Comparison of ENCODE assay signal across 23 cellular contexts in the genomic region with DNA sequence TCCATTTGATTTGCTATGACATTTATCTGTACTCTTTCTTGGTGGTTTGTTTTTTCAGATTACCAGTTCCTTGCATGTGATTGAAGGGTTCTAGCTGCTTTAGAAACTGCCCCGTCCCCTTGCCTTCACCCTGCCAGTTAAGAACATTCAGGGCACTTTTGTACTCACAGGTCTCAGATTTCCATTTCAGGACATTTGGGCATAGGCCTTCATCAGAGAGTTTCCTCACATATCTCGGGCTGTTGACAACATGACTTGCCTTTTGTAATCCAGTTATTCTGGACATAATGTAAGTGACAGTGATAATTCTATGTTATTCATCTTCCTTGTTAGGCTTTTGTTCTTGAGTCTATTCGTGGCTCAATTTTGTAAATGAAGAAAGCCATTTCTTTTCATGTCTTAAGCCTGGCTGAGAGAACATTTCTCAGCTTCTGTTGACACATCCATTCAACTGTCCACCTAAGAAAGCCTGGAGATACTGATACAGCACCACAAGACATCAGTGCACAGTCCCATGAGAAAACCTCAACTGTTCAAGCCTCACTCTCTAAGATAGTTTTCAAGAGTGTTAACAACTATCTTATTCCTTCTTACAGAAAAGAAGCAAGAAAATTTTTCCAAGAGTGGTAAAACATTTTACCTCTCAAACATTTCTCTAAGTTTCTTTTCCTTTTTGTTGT.
A peak's percentile ranks its signal among the peaks of the same experiment; 100 is the strongest.
DNase-seq lines count a peak whose midpoint lies in the region; ATAC-seq and TF ChIP-seq lines count a peak whose summit lies in the region.
"Had no signal": no experiment of that assay in that cellular context is flagged by ENCODE, and none has a peak within 500 bp of the region (broad histone marks: within the 10 kb centered on the region; RNA-seq: fewer than 3 reads in every experiment).

No MANE protein-coding gene starts in this region.

- H3K9me2 ChIP-seq in PC-3 (replicated peaks; ENCODE audit: low read length), result no peaks in the 10 kb centered on the region
- H3K9me2 ChIP-seq: SK-N-SH had no signal

- H3F3A ChIP-seq in PC-3 (ENCODE audit: low read length, unreplicated experiment), result no peaks in the 10 kb centered on the region

- H3K4me3 Mint-ChIP-seq in naive thymus-derived CD4-positive, alpha-beta T cell, result no peak overlapping the region
- H3K4me3 Mint-ChIP-seq: CD4-positive, alpha-beta T cell had no signal

- H3K27me3 Mint-ChIP-seq in naive thymus-derived CD4-positive, alpha-beta T cell, result no peaks in the 10 kb centered on the region
- H3K27me3 Mint-ChIP-seq: CD4-positive, alpha-beta T cell had no signal

- H3K9me3 ChIP-seq in HAP-1 (no peaks in the 10 kb centered on the region), PC-3 (ENCODE audit: low read length) (no peaks in the 10 kb centered on the region)
- no peaks in the 10 kb centered on the region for H3K9me3 ChIP-seq in naive thymus-derived CD4-positive, alpha-beta T cell (ENCODE audit: control insufficient read depth in 2 of 3, low read length in 3 of 3)
- H3K9me3 ChIP-seq: BLaER1, Caco-2, SK-N-SH had no signal

- peaks cover 20 to 54% (median 42%) of the 10 kb centered on the region in 7 donors for H3K4me1 Mint-ChIP-seq in naive thymus-derived CD4-positive, alpha-beta T cell

- POLR2A ChIA-PET in PC-3 (lab: Charles Lee; ENCODE audit: unreplicated experiment), result no interaction called here
- POLR2A ChIA-PET in naive thymus-derived CD4-positive, alpha-beta T cell (lab: Charles Lee), result no interaction called here

- no peak overlapping the region for H3K9ac ChIP-seq in PC-3 (ENCODE audit: low read length)
- H3K9ac ChIP-seq: BLaER1, SK-N-SH had no signal

- in situ Hi-C loops in HAP-1 (cut with MboI; ENCODE audit: low sequenced_read_pairs), result no loop called here

- no TSS peak for BruUV-seq in PC-3 (replicated peaks; lab: Mats Ljungman, UMichigan)

- no peak for ATAC-seq in PC-3
- no peak for ATAC-seq in naive thymus-derived CD4-positive, alpha-beta T cell
- ATAC-seq: Panc1 had no signal

- TF ChIP-seq CTCF in PC-3 (conservative IDR thresholded peaks at IDR 0.05; ENCODE audit: low read depth, low read length), result no peak

- intact Hi-C loops in PC-3 (cut with micrococcal nuclease), result no loop called here
- intact Hi-C loops in naive thymus-derived CD4-positive, alpha-beta T cell (cut with micrococcal nuclease), result loop anchor here (10.0 kb wide), 2 partner anchors 108 to 142 kb away; no protein-coding TSS in a partner anchor

- peaks cover 0 to 3% (median 0%) of the 10 kb centered on the region in 11 donors for H3K9me3 Mint-ChIP-seq in naive thymus-derived CD4-positive, alpha-beta T cell

- no peaks in the 10 kb centered on the region for H3K79me2 ChIP-seq in PC-3 (ENCODE audit: low read length)

- H3K27me3 ChIP-seq in HAP-1 (ENCODE audit: low read depth) (no peaks in the 10 kb centered on the region), PC-3 (ENCODE audit: low read length) (no peaks in the 10 kb centered on the region)
- no peaks in the 10 kb centered on the region for H3K27me3 ChIP-seq in naive thymus-derived CD4-positive, alpha-beta T cell (ENCODE audit: control insufficient read depth in 2 of 2, insufficient read depth in 2 of 2, low read length in 2 of 2)
- H3K27me3 ChIP-seq: BLaER1 had no signal

- peaks cover 0 to 6% (median 0%) of the 10 kb centered on the region in 5 donors for H3K36me3 Mint-ChIP-seq in naive thymus-derived CD4-positive, alpha-beta T cell

- peaks cover 37% of the 10 kb centered on the region for H3K4me1 ChIP-seq in HAP-1
- H3K4me1 ChIP-seq in PC-3 (ENCODE audit: insufficient read depth, low read length), result no peaks in the 10 kb centered on the region
- peaks cover 0 to 18% of the 10 kb centered on the region in 2 donors for H3K4me1 ChIP-seq in naive thymus-derived CD4-positive, alpha-beta T cell (ENCODE audit: control insufficient read depth in 2 of 2, insufficient read depth in 2 of 2, low read length in 2 of 2)
- H3K4me1 ChIP-seq: BLaER1 had no signal

- H3K27ac Mint-ChIP-seq in naive thymus-derived CD4-positive, alpha-beta T cell, result peak overlapping the region in 5 of 9 donors; percentile 28 to 52 (median 39)
- H3K27ac Mint-ChIP-seq: CD4-positive, alpha-beta T cell had no signal

- no peak overlapping the region for H3K27ac ChIP-seq in PC-3 (ENCODE audit: low read length)
- H3K27ac ChIP-seq in naive thymus-derived CD4-positive, alpha-beta T cell (ENCODE audit: low read depth, low read length), result no peak overlapping the region
- H3K27ac ChIP-seq: BLaER1 had no signal

- no peak overlapping the region for H3K4me3 ChIP-seq in HAP-1
- no peak overlapping the region for H3K4me3 ChIP-seq in PC-3 (ENCODE audit: low read length)
- no peak overlapping the region for H3K4me3 ChIP-seq in naive thymus-derived CD4-positive, alpha-beta T cell (ENCODE audit: low read length)
- H3K4me3 ChIP-seq: BLaER1 had no signal

- H3K36me3 ChIP-seq in HAP-1 (replicated peaks) (no peaks in the 10 kb centered on the region), PC-3 (ENCODE audit: low read depth, low read length) (no peaks in the 10 kb centered on the region)
- no peaks in the 10 kb centered on the region for H3K36me3 ChIP-seq in naive thymus-derived CD4-positive, alpha-beta T cell (ENCODE audit: control insufficient read depth in 2 of 3, insufficient read depth in 3 of 3, low read length in 3 of 3)
- H3K36me3 ChIP-seq: BLaER1 had no signal

- no peak overlapping the region for H3K4me2 ChIP-seq in PC-3 (ENCODE audit: low read length)
- H3K4me2 ChIP-seq: BLaER1, SK-N-SH had no signal

- CTCF ChIA-PET in PC-3 (lab: Charles Lee), result no interaction called here
- CTCF ChIA-PET in naive thymus-derived CD4-positive, alpha-beta T cell (lab: Charles Lee), result interaction anchor here (0.7 kb wide), 1 partner anchor 114 kb away, joined by 3 read pairs; no protein-coding TSS in a partner anchor

- DNase-seq in HAP-1 (ENCODE audit: low spot score in 2 of 2), result peak; percentile 37 to 67
- DNase-seq in PC-3, result no peak
- DNase-seq in naive thymus-derived CD4-positive, alpha-beta T cell, result no peak
- no peak for DNase-seq in activated CD8-positive, alpha-beta memory T cell treated with anti-CD3 and anti-CD28 coated beads, Interleukin-2, amount 50 U/mL, for 4 hours
- DNase-seq in T1000 (lab: John Stamatoyannopoulos, UW), result no peak
- DNase-seq in COR-L47 (lab: John Stamatoyannopoulos, UW), result no peak
- no peak for DNase-seq in NCI-H1048 (lab: John Stamatoyannopoulos, UW)
- DNase-seq: ACHN; Caco-2; CD4-positive, alpha-beta T cell; DMS 273 treated with DMSO at 0.1 percent for 48 hours; DMS79 treated with DMSO at 0.1 percent for 48 hours; GOT3; KBM-7; MM.1S; NCI-H1092; NCI-H1436 treated with DMSO at 0.1 percent for 48 hours; NCI-H1930; NCI-H510A; SIG-M5; SK-N-SH had no signal

- no peaks in the 10 kb centered on the region for H4K20me1 ChIP-seq in PC-3 (ENCODE audit: low read length)
- H4K20me1 ChIP-seq: BLaER1 had no signal

- 0 out of 2 replicates have a peak overlapping the region, but pooled peaks have one; percentile 42 for H2AFZ ChIP-seq in PC-3 (ENCODE audit: low read length)

Comparison
In these comparisons a context has a peak if more than half of its experiments do, and no peak if none do; other contexts are left out.
1. DNase-seq: peak in HAP-1 (2 of 2); none in PC-3 (single experiment), naive thymus-derived CD4-positive, alpha-beta T cell (0 of 9), activated CD8-positive, alpha-beta memory T cell treated with anti-CD3 and anti-CD28 coated beads, Interleukin-2, amount 50 U/mL, for 4 hours (single experiment), T1000 (single experiment), COR-L47 (single experiment) and NCI-H1048 (single experiment).